In genomic region chr16:24539295-24539849, GRCh38 we compare ENCODE assay signal across 8 cellular contexts. TPM values are rescaled to one million over a fixed set of nuclear protein-coding genes. Genes with fewer than 3 reads are reported as not detected.
DNase-seq lines count a peak whose midpoint lies in the region; ATAC-seq and TF ChIP-seq lines count a peak whose summit lies in the region.

RBBP6 (plus strand) TSS chr16:24539566; CDS start chr16:24540627, 1,061 bp downstream.

- peak within 1 kb of the TSS; percentile 98 to 100 for H3K9ac ChIP-seq in liver (ENCODE audit: low read depth in 1 of 2, low read length in 2 of 2)

- no peaks in the 10 kb centered on the region for H3K27me3 ChIP-seq in liver (ENCODE audit: control insufficient read depth in 4 of 4, insufficient read depth in 4 of 4, low read length in 3 of 4)

- no peaks in the 10 kb centered on the region for H3K36me3 ChIP-seq in liver (ENCODE audit: control insufficient read depth in 4 of 4, insufficient read depth in 3 of 4, low read depth in 1 of 4, low read length in 3 of 4)

- H3K4me1 ChIP-seq in liver (ENCODE audit: control insufficient read depth in 4 of 4, insufficient read depth in 4 of 4, low read length in 3 of 4): peaks cover 7 to 40% (median 22%) of the 10 kb centered on the region in 4 donors

- H3K9me3 ChIP-seq in liver (ENCODE audit: control insufficient read depth in 4 of 4, low read length in 3 of 4): no peaks in the 10 kb centered on the region

- no peak for TF ChIP-seq CTCF in liver (IDR thresholded peaks at IDR 0.05; ENCODE audit: low read depth, low read length, missing input control)

- no peak for TF ChIP-seq RAD21 in liver (IDR thresholded peaks at IDR 0.05)

- H3K27ac ChIP-seq in liver (ENCODE audit: low read depth in 1 of 2, low read length in 2 of 2): peak within 1 kb of the TSS; percentile 98 to 100

- DNase-seq in CD1c-positive myeloid dendritic cell (ENCODE audit: extremely low spot score): peak; percentile 99
- peak; percentile 85 for DNase-seq in NCI-H748 treated with DMSO at 0.1 percent for 48 hours (lab: John Stamatoyannopoulos, UW)
- peak; percentile 86 to 89 for DNase-seq in activated CD4-positive, alpha-beta T cell treated with anti-CD3 and anti-CD28 coated beads, Interleukin-2, amount 50 U/mL, for 4 hours
- DNase-seq in dermis blood vessel endothelial cell: peak; percentile 99
- peak; percentile 93 for DNase-seq in stimulated activated CD4-positive, alpha-beta T cell treated with anti-CD3 and anti-CD28 coated beads, Interleukin-4, amount 100 ng/mL, for 24 hours

- ATAC-seq in GM19372 (IDR thresholded peaks at IDR 0.05; ENCODE audit: low read depth, unreplicated experiment) (peak; percentile 87), HG03558 (IDR thresholded peaks at IDR 0.05; ENCODE audit: extremely low read depth, unreplicated experiment) (peak; percentile 60)

- WGBS in liver: under 1% methylated on average over 68 of the region's 68 CpGs

- peak within 1 kb of the TSS; percentile 73 to 93 (median 85) for H3K4me3 ChIP-seq in liver (ENCODE audit: low read depth in 1 of 3, low read length in 3 of 3)

TF ChIP-seq in liver, 16 proteins besides CTCF, POLR2A, EP300 and RAD21:
- TF ChIP-seq EGR1 (IDR thresholded peaks at IDR 0.05; ENCODE audit: low read depth in 2 of 2) (peak in 1 of 2 donors; percentile 16), TAF1 (conservative IDR thresholded peaks at IDR 0.05) (peak; percentile 68), MAX (IDR thresholded peaks at IDR 0.05) (peak; percentile 75), REST (IDR thresholded peaks at IDR 0.05) (peak; percentile 85), FOXA2 (IDR thresholded peaks at IDR 0.05) (peak; percentile 18), GABPA (IDR thresholded peaks at IDR 0.05 in 1 of 2, conservative IDR thresholded peaks at IDR 0.05 in 1 of 2) (no peak), HNF4A (conservative IDR thresholded peaks at IDR 0.05) (no peak), YY1 (IDR thresholded peaks at IDR 0.05) (peak; percentile 94), JUND (IDR thresholded peaks at IDR 0.05) (peak in 1 of 2 donors; percentile 16), SP1 (IDR thresholded peaks at IDR 0.05) (peak; percentile 67), NR2F2 (IDR thresholded peaks at IDR 0.05) (no peak), ATF3 (IDR thresholded peaks at IDR 0.05) (no peak), RXRA (IDR thresholded peaks at IDR 0.05) (peak; percentile 19 to 35)

RNA-seq across cellular contexts. Expression of gene RBBP6, which starts in this region (rescaled TPM):
- total RNA-seq in dermis blood vessel endothelial cell: 21.2 and 27.4 TPM in 2 replicates
- 10 to 100 TPM; 13.1 to 35.8 TPM for total RNA-seq in liver
- polyA plus RNA-seq in liver: 10 to 100 TPM in 1 of 2 donors, 1 to 10 TPM in 1; 8.1 to 10.5 TPM

Comparison
In these comparisons a context has a peak if more than half of its experiments do, and no peak if none do; other contexts are left out.
1. Peak in every context shown above with its lines: DNase-seq, ATAC-seq, H3K4me3 ChIP-seq and H3K27ac ChIP-seq.